31 cellular contexts compared by ENCODE assay signal in the genomic region with DNA sequence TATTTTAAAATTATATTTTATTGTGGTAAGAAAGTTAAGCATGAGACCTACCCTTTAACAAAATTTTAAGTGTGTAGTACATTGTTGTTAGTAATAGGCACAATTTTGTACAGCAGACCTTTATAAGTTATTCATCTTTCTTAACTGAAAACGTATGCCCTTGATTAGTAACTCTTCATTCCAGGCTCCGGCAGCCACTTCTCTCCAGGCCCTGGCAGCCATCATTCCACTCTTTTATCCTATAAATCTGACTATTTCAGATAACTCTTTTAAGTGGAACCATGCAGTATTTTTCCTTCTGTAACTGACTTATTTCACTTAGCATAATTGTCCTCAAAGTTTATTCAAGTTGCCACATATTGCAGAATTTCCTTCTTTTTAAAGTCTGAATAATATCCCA.
"Had no signal": no experiment of that assay in that cellular context is flagged by ENCODE, and none has a peak within 500 bp of the region (broad histone marks: within the 10 kb centered on the region; RNA-seq: fewer than 3 reads in every experiment).

No MANE protein-coding gene starts in this region.

- DNase-seq: activated CD4-positive, alpha-beta memory T cell treated with anti-CD3 and anti-CD28 coated beads for 36 hours; activated CD4-positive, alpha-beta T cell treated with anti-CD3 and anti-CD28 coated beads for 36 hours; activated CD4-positive, alpha-beta T cell treated with anti-CD3 and anti-CD28 coated beads, Interleukin-2, amount 10 ng/mL, durations not matched to agents 24 days and 14 days; activated CD4-positive, CD25-positive, alpha-beta regulatory T cell; activated CD4-positive, CD25-positive, alpha-beta regulatory T cell treated with anti-CD3 and anti-CD28 coated beads, Interleukin-2, amount 50 U/mL, for 72 hours; activated CD8-positive, alpha-beta memory T cell treated with anti-CD3 and anti-CD28 coated beads, Interleukin-2, amount 10 ng/mL, durations not matched to agents 7 days and 5 days; activated CD8-positive, alpha-beta memory T cell treated with anti-CD3 and anti-CD28 coated beads, Interleukin-2, amount 50 U/mL, for 4 hours; activated CD8-positive, alpha-beta T cell treated with anti-CD3 and anti-CD28 coated beads, Interleukin-2, amount 10 ng/mL, durations not matched to agents 7 days and 5 days; activated effector memory CD4-positive, alpha-beta T cell treated with anti-CD3 and anti-CD28 coated beads, Interleukin-2, amount 50 U/mL, for 16 hours; activated naive CD4-positive, alpha-beta T cell treated with anti-CD3 and anti-CD28 coated beads for 36 hours; activated naive CD8-positive, alpha-beta T cell treated with anti-CD3 and anti-CD28 coated beads for 36 hours; activated naive CD8-positive, alpha-beta T cell treated with anti-CD3 and anti-CD28 coated beads, Interleukin-2, amount 50 U/mL, for 24 hours; activated T-cell treated with anti-CD3 and anti-CD28 coated beads, Interleukin-2, amount 50 U/mL, for 1 hour; activated T-cell treated with anti-CD3 and anti-CD28 coated beads, Interleukin-2, amount 50 U/mL, for 48 hours; brain microvascular endothelial cell; dorsolateral prefrontal cortex; effector memory CD4-positive, alpha-beta T cell; endodermal cell; foreskin keratinocyte; gastrocnemius medialis; glutamatergic neuron; heart left ventricle; T-helper 2 cell had no signal

- H3K27ac ChIP-seq: ascending aorta, brain microvascular endothelial cell, coronary artery, dorsolateral prefrontal cortex, foreskin keratinocyte, gastrocnemius medialis, heart left ventricle had no signal

- H3K4me1 ChIP-seq: ascending aorta, foreskin keratinocyte, gastrocnemius medialis, heart left ventricle had no signal

- H3K4me1 Mint-ChIP-seq: activated CD4-positive, alpha-beta T cell treated with anti-CD3 and anti-CD28 coated beads for 36 hours; activated CD4-positive, alpha-beta T cell treated with anti-CD3 and anti-CD28 coated beads, Interleukin-2, amount 10 ng/mL, durations not matched to agents 24 days and 14 days; activated CD8-positive, alpha-beta memory T cell treated with anti-CD3 and anti-CD28 coated beads, Interleukin-2, amount 10 ng/mL, durations not matched to agents 7 days and 5 days; activated naive CD4-positive, alpha-beta T cell treated with anti-CD3 and anti-CD28 coated beads, Interleukin-2, amount 50 U/mL, for 24 hours; activated naive CD8-positive, alpha-beta T cell treated with anti-CD3 and anti-CD28 coated beads for 36 hours; activated naive CD8-positive, alpha-beta T cell treated with anti-CD3 and anti-CD28 coated beads, Interleukin-2, amount 50 U/mL, for 24 hours; central memory CD8-positive, alpha-beta T cell; endodermal cell had no signal

- H3K27me3 Mint-ChIP-seq: activated CD4-positive, alpha-beta memory T cell treated with anti-CD3 and anti-CD28 coated beads for 36 hours; activated CD4-positive, alpha-beta T cell treated with anti-CD3 and anti-CD28 coated beads for 36 hours; activated CD4-positive, alpha-beta T cell treated with anti-CD3 and anti-CD28 coated beads, Interleukin-2, amount 10 ng/mL, durations not matched to agents 24 days and 14 days; activated CD8-positive, alpha-beta memory T cell treated with anti-CD3 and anti-CD28 coated beads, Interleukin-2, amount 10 ng/mL, durations not matched to agents 7 days and 5 days; activated naive CD4-positive, alpha-beta T cell treated with anti-CD3 and anti-CD28 coated beads, Interleukin-2, amount 50 U/mL, for 24 hours; activated naive CD8-positive, alpha-beta T cell treated with anti-CD3 and anti-CD28 coated beads for 36 hours; activated naive CD8-positive, alpha-beta T cell treated with anti-CD3 and anti-CD28 coated beads, Interleukin-2, amount 50 U/mL, for 24 hours; central memory CD8-positive, alpha-beta T cell; dendritic cell treated with granulocyte-macrophage colony-stimulating factor and Interleukin-4, amounts not matched to agents 40 ng/mL and 50 ng/mL, for 4 days had no signal

- H3K9me3 ChIP-seq: ascending aorta, gastrocnemius medialis had no signal

- H3K4me3 Mint-ChIP-seq: activated CD4-positive, alpha-beta memory T cell treated with anti-CD3 and anti-CD28 coated beads for 36 hours; activated CD4-positive, alpha-beta T cell treated with anti-CD3 and anti-CD28 coated beads for 36 hours; activated CD4-positive, alpha-beta T cell treated with anti-CD3 and anti-CD28 coated beads, Interleukin-2, amount 10 ng/mL, durations not matched to agents 24 days and 14 days; activated CD8-positive, alpha-beta memory T cell treated with anti-CD3 and anti-CD28 coated beads, Interleukin-2, amount 10 ng/mL, durations not matched to agents 7 days and 5 days; activated CD8-positive, alpha-beta T cell treated with anti-CD3 and anti-CD28 coated beads, Interleukin-2, amount 10 ng/mL, durations not matched to agents 7 days and 5 days; activated naive CD4-positive, alpha-beta T cell treated with anti-CD3 and anti-CD28 coated beads for 36 hours; activated naive CD4-positive, alpha-beta T cell treated with anti-CD3 and anti-CD28 coated beads, Interleukin-2, amount 50 U/mL, for 24 hours; activated naive CD8-positive, alpha-beta T cell treated with anti-CD3 and anti-CD28 coated beads for 36 hours; activated naive CD8-positive, alpha-beta T cell treated with anti-CD3 and anti-CD28 coated beads, Interleukin-2, amount 50 U/mL, for 24 hours; activated T-helper 1 cell treated with anti-CD3 and anti-CD28 coated beads, Interleukin-12 subunit alpha, Interleukin-12 subunit beta, Interleukin-2, Interleukin-4 antibody, amounts not matched to agents 30 ng/mL and 10 ng/mL and 1 ng/mL, durations not matched to agents 14 hours and 24 hours and 36 hours; central memory CD8-positive, alpha-beta T cell; dendritic cell treated with granulocyte-macrophage colony-stimulating factor and Interleukin-4, amounts not matched to agents 40 ng/mL and 50 ng/mL, for 4 days; endodermal cell had no signal

- H3K4me3 ChIP-seq: ascending aorta, coronary artery, dorsolateral prefrontal cortex, gastrocnemius medialis, heart left ventricle had no signal

- H3K27me3 ChIP-seq: ascending aorta, brain microvascular endothelial cell, dorsolateral prefrontal cortex, foreskin keratinocyte, gastrocnemius medialis, heart left ventricle had no signal

- H3K36me3 Mint-ChIP-seq: activated CD4-positive, alpha-beta memory T cell treated with anti-CD3 and anti-CD28 coated beads for 36 hours; activated CD8-positive, alpha-beta memory T cell treated with anti-CD3 and anti-CD28 coated beads, Interleukin-2, amount 10 ng/mL, durations not matched to agents 7 days and 5 days; activated naive CD4-positive, alpha-beta T cell treated with anti-CD3 and anti-CD28 coated beads, Interleukin-2, amount 50 U/mL, for 24 hours; activated naive CD8-positive, alpha-beta T cell treated with anti-CD3 and anti-CD28 coated beads for 36 hours had no signal

- H3K36me3 ChIP-seq: ascending aorta, brain microvascular endothelial cell, gastrocnemius medialis, heart left ventricle had no signal

- H3K27ac Mint-ChIP-seq: activated CD4-positive, alpha-beta memory T cell treated with anti-CD3 and anti-CD28 coated beads for 36 hours; activated CD4-positive, alpha-beta T cell treated with anti-CD3 and anti-CD28 coated beads for 36 hours; activated CD4-positive, alpha-beta T cell treated with anti-CD3 and anti-CD28 coated beads, Interleukin-2, amount 10 ng/mL, durations not matched to agents 24 days and 14 days; activated CD8-positive, alpha-beta memory T cell treated with anti-CD3 and anti-CD28 coated beads, Interleukin-2, amount 10 ng/mL, durations not matched to agents 7 days and 5 days; activated CD8-positive, alpha-beta T cell treated with anti-CD3 and anti-CD28 coated beads, Interleukin-2, amount 10 ng/mL, durations not matched to agents 7 days and 5 days; activated naive CD4-positive, alpha-beta T cell treated with anti-CD3 and anti-CD28 coated beads for 36 hours; activated naive CD4-positive, alpha-beta T cell treated with anti-CD3 and anti-CD28 coated beads, Interleukin-2, amount 50 U/mL, for 24 hours; activated naive CD8-positive, alpha-beta T cell treated with anti-CD3 and anti-CD28 coated beads for 36 hours; activated naive CD8-positive, alpha-beta T cell treated with anti-CD3 and anti-CD28 coated beads, Interleukin-2, amount 50 U/mL, for 24 hours; activated T-helper 1 cell treated with anti-CD3 and anti-CD28 coated beads, Interleukin-12 subunit alpha, Interleukin-12 subunit beta, Interleukin-2, Interleukin-4 antibody, amounts not matched to agents 30 ng/mL and 10 ng/mL and 1 ng/mL, durations not matched to agents 14 hours and 24 hours and 36 hours; activated T-helper 2 cell treated with anti-CD3 and anti-CD28 coated beads, Interferon-gamma antibody, Interleukin-2, Interleukin-4, amounts not matched to agents 10 μg/mL and 5 μg/mL and 100 μg/mL, durations not matched to agents 14 hours and 24 hours and 36 hours; dendritic cell treated with granulocyte-macrophage colony-stimulating factor and Interleukin-4, amounts not matched to agents 40 ng/mL and 50 ng/mL, for 4 days; endodermal cell had no signal

- H3K9me3 Mint-ChIP-seq: activated naive CD8-positive, alpha-beta T cell treated with anti-CD3 and anti-CD28 coated beads, Interleukin-2, amount 50 U/mL, for 24 hours; dendritic cell treated with granulocyte-macrophage colony-stimulating factor and Interleukin-4, amounts not matched to agents 40 ng/mL and 50 ng/mL, for 4 days; endodermal cell had no signal

- ATAC-seq: activated CD4-positive, alpha-beta T cell treated with anti-CD3 and anti-CD28 coated beads for 36 hours; activated CD8-positive, alpha-beta memory T cell treated with anti-CD3 and anti-CD28 coated beads, Interleukin-2, amount 10 ng/mL, durations not matched to agents 7 days and 5 days; activated CD8-positive, alpha-beta T cell treated with anti-CD3 and anti-CD28 coated beads, Interleukin-2, amount 10 ng/mL, durations not matched to agents 7 days and 5 days; activated naive CD8-positive, alpha-beta T cell treated with anti-CD3 and anti-CD28 coated beads, Interleukin-2, amount 50 U/mL, for 24 hours; esophagus mucosa; foreskin keratinocyte; gastrocnemius medialis; heart left ventricle had no signal
